ENCODE assay signal across 2 cellular contexts in the genomic region with DNA sequence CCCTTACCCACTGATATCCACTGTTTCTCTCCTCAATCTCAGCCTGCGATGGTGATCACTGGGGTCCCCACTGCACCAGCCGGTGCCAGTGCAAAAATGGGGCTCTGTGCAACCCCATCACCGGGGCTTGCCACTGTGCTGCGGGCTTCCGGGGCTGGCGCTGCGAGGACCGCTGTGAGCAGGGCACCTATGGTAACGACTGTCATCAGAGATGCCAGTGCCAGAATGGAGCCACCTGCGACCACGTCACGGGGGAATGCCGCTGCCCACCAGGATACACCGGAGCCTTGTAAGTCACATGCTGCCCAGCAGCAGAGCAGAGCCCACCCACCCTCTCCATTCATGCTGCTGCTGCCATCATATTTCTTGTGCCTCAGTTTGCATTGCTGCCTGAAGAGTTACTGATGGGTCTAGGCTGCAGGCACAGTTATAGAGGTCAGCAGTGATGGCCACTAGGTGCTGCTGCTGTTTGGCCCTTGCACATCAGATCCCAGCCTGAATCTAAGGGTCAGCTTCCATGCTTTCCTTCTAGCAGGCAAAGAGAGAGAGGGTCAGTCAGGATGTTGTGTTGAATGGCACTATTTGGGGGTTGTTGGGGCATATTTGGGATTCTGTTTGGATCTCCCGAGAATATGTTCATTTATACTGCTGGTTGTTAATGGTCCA.
TF ChIP-seq lines count a peak whose summit lies in the region.

No MANE protein-coding gene starts in this region.

TF ChIP-seq in GM12878, 131 proteins besides CTCF, POLR2A, EP300 and RAD21:
- TF ChIP-seq CREM (IDR thresholded peaks at IDR 0.05; ENCODE audit: low read depth) (no peak), JUND (IDR thresholded peaks at IDR 0.05; ENCODE audit: low read depth, low read length) (no peak), BHLHE40 (IDR thresholded peaks at IDR 0.05; ENCODE audit: borderline replicate concordance in 1 of 2, low read depth in 2 of 2, low read length in 1 of 2) (no peak), SP1 (IDR thresholded peaks at IDR 0.05; ENCODE audit: low read depth, low read length) (no peak), IKZF1 (conservative IDR thresholded peaks at IDR 0.05) (no peak), SRF (IDR thresholded peaks at IDR 0.05; ENCODE audit: low read depth in 2 of 2, low read length in 2 of 2) (no peak), NRF1 (conservative IDR thresholded peaks at IDR 0.05; ENCODE audit: low read depth, low read length) (no peak), PAX8 (IDR thresholded peaks at IDR 0.05) (no peak), HDAC6 (IDR thresholded peaks at IDR 0.05; ENCODE audit: unreplicated experiment) (no peak), DPF2 (IDR thresholded peaks at IDR 0.05) (no peak), RUNX3 (IDR thresholded peaks at IDR 0.05; ENCODE audit: low read length) (no peak)
- TF ChIP-seq, protein P1, sequence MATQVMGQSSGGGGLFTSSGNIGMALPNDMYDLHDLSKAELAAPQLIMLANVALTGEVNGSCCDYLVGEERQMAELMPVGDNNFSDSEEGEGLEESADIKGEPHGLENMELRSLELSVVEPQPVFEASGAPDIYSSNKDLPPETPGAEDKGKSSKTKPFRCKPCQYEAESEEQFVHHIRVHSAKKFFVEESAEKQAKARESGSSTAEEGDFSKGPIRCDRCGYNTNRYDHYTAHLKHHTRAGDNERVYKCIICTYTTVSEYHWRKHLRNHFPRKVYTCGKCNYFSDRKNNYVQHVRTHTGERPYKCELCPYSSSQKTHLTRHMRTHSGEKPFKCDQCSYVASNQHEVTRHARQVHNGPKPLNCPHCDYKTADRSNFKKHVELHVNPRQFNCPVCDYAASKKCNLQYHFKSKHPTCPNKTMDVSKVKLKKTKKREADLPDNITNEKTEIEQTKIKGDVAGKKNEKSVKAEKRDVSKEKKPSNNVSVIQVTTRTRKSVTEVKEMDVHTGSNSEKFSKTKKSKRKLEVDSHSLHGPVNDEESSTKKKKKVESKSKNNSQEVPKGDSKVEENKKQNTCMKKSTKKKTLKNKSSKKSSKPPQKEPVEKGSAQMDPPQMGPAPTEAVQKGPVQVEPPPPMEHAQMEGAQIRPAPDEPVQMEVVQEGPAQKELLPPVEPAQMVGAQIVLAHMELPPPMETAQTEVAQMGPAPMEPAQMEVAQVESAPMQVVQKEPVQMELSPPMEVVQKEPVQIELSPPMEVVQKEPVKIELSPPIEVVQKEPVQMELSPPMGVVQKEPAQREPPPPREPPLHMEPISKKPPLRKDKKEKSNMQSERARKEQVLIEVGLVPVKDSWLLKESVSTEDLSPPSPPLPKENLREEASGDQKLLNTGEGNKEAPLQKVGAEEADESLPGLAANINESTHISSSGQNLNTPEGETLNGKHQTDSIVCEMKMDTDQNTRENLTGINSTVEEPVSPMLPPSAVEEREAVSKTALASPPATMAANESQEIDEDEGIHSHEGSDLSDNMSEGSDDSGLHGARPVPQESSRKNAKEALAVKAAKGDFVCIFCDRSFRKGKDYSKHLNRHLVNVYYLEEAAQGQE (IDR thresholded peaks at IDR 0.05; ENCODE audit: low read depth, low read length) = no peak
- TF ChIP-seq, protein P2, sequence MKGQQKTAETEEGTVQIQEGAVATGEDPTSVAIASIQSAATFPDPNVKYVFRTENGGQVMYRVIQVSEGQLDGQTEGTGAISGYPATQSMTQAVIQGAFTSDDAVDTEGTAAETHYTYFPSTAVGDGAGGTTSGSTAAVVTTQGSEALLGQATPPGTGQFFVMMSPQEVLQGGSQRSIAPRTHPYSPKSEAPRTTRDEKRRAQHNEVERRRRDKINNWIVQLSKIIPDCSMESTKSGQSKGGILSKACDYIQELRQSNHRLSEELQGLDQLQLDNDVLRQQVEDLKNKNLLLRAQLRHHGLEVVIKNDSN (IDR thresholded peaks at IDR 0.05; ENCODE audit: borderline replicate concordance, extremely low read length, insufficient read depth, low read depth, low read length) = no peak
TF ChIP-seq in GM12878: peak in this region for 0.

TF ChIP-seq in HepG2, 621 proteins besides CTCF, POLR2A, EP300 and RAD21:
- TF ChIP-seq, protein P3, sequence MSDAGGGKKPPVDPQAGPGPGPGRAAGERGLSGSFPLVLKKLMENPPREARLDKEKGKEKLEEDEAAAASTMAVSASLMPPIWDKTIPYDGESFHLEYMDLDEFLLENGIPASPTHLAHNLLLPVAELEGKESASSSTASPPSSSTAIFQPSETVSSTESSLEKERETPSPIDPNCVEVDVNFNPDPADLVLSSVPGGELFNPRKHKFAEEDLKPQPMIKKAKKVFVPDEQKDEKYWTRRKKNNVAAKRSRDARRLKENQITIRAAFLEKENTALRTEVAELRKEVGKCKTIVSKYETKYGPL (CRISPR knock-in tag; IDR thresholded peaks at IDR 0.05) = no peak
- TF ChIP-seq SYNCRIP (IDR thresholded peaks at IDR 0.05; ENCODE audit: insufficient read depth, low read depth, low read length) = no peak
- no peak for TF ChIP-seq ZKSCAN5 (CRISPR knock-in tag; IDR thresholded peaks at IDR 0.05)
- TF ChIP-seq, protein P4, sequence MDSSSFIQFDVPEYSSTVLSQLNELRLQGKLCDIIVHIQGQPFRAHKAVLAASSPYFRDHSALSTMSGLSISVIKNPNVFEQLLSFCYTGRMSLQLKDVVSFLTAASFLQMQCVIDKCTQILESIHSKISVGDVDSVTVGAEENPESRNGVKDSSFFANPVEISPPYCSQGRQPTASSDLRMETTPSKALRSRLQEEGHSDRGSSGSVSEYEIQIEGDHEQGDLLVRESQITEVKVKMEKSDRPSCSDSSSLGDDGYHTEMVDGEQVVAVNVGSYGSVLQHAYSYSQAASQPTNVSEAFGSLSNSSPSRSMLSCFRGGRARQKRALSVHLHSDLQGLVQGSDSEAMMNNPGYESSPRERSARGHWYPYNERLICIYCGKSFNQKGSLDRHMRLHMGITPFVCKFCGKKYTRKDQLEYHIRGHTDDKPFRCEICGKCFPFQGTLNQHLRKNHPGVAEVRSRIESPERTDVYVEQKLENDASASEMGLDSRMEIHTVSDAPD (CRISPR knock-in tag; IDR thresholded peaks at IDR 0.05) = no peak
- TF ChIP-seq ZNF121 (CRISPR knock-in tag; IDR thresholded peaks at IDR 0.05) = no peak
- TF ChIP-seq, protein P5, sequence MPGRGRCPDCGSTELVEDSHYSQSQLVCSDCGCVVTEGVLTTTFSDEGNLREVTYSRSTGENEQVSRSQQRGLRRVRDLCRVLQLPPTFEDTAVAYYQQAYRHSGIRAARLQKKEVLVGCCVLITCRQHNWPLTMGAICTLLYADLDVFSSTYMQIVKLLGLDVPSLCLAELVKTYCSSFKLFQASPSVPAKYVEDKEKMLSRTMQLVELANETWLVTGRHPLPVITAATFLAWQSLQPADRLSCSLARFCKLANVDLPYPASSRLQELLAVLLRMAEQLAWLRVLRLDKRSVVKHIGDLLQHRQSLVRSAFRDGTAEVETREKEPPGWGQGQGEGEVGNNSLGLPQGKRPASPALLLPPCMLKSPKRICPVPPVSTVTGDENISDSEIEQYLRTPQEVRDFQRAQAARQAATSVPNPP (CRISPR knock-in tag; IDR thresholded peaks at IDR 0.05) = no peak
- no peak for TF ChIP-seq ZFP62 (CRISPR knock-in tag; IDR thresholded peaks at IDR 0.05)
- TF ChIP-seq STAG1 (CRISPR knock-in tag; IDR thresholded peaks at IDR 0.05) = peak; percentile 30; the same call in 1 of the 2 replicates
